8 cellular contexts compared by ENCODE assay signal in genomic region chr10:61902448-61903183, GRCh38. TPM values are rescaled to one million over a fixed set of nuclear protein-coding genes. Genes with fewer than 3 reads are reported as not detected.
DNase-seq lines count a peak whose midpoint lies in the region; ATAC-seq and TF ChIP-seq lines count a peak whose summit lies in the region.

No MANE protein-coding gene starts in this region.

- no peaks in the 10 kb centered on the region for H3K9me3 ChIP-seq in adrenal gland (replicated peaks in 1 of 3)

- DNase-seq in NCI-H2107 treated with DMSO at 0.1 percent for 48 hours (lab: John Stamatoyannopoulos, UW; ENCODE audit: unreplicated experiment) (peak; percentile 61), NCI-H2107 (lab: John Stamatoyannopoulos, UW) (no peak), HT1080 (ENCODE audit: low read depth) (peak; percentile 61), SKM-1 (lab: John Stamatoyannopoulos, UW; ENCODE audit: unreplicated experiment) (peak; percentile 52), adrenal gland (peak; percentile 60 to 79 (median 65)), left ventricle myocardium superior (no peak), posterior cingulate gyrus (peak in 8 of 10 donors; percentile 47 to 92 (median 60)), NCI-H2029 (lab: John Stamatoyannopoulos, UW) (no peak)

- peak; percentile 34 to 64 for TF ChIP-seq POLR2A in adrenal gland (IDR thresholded peaks at IDR 0.05)

- ATAC-seq in left ventricle myocardium superior = peak; percentile 52

- intact Hi-C loops in adrenal gland (cut with DNase I) (loop anchor here in 1 of 2 donors (10.0 kb wide), 1 partner anchor 342 kb away; no protein-coding TSS in a partner anchor), left ventricle myocardium superior (cut with micrococcal nuclease) (loop anchor here (5.0 kb wide), 1 partner anchor 135 kb away; no protein-coding TSS in a partner anchor), posterior cingulate gyrus (cut with DNase I) (loop anchor here (5.0 kb wide), 1 partner anchor 140 kb away; no protein-coding TSS in a partner anchor)

- peak in 3 of 6 experiments; percentile 4 to 18 (median 7) for TF ChIP-seq CTCF in adrenal gland (IDR thresholded peaks at IDR 0.05)

- peak overlapping the region; percentile 89 to 99 (median 94) for H3K27ac ChIP-seq in adrenal gland

- 0 to 1% (median 1%) methylated on average over 17 to 24 of the region's 24 CpGs for WGBS in adrenal gland, 4 donors

- no peaks in the 10 kb centered on the region for H3K36me3 ChIP-seq in adrenal gland (replicated peaks in 1 of 2)

- H3K4me3 ChIP-seq in adrenal gland = peak overlapping the region; percentile 34 to 78 (median 67)

- no peaks in the 10 kb centered on the region for H3K27me3 ChIP-seq in adrenal gland

- H3K4me1 ChIP-seq in adrenal gland (replicated peaks in 1 of 2) = peaks cover 14 to 37% of the 10 kb centered on the region in 2 donors

RNA-seq across cellular contexts. Expression of gene ARID5B, which starts 1.1 kb away (rescaled TPM):
- 3.2 and 4.3 TPM in 2 replicates for total RNA-seq in HT1080 (2014; rRNA removed; shearing (Covaris generic))
- 2.5 and 3.1 TPM in 2 replicates for polyA plus RNA-seq in HT1080 (2015; cell fraction: cytosol; rRNA removed)
- 3.9 and 5.2 TPM in 2 replicates for polyA plus RNA-seq in HT1080 (2015; cell fraction: nucleus; rRNA removed)
- total RNA-seq in adrenal gland (10 to 100 TPM in 7 of 8 donors, 1 to 10 TPM in 1; 8.6 to 42.4 (median 30.8) TPM), left ventricle myocardium superior (12.9 TPM)
- 10 to 100 TPM in 1 of 3 donors, 1 to 10 TPM in 2; 5.7 to 10.7 (median 9.0) TPM for polyA plus RNA-seq in adrenal gland

Comparison
In these comparisons a context has a peak if more than half of its experiments do, and no peak if none do; other contexts are left out.
1. DNase-seq: peak in NCI-H2107 treated with DMSO at 0.1 percent for 48 hours (single experiment), HT1080 (single experiment), SKM-1 (single experiment), adrenal gland (7 of 7) and posterior cingulate gyrus (8 of 10); none in NCI-H2107 (single experiment), left ventricle myocardium superior (single experiment) and NCI-H2029 (single experiment).